Comparison of ENCODE assay signal across 26 cellular contexts in genomic region chr9:34485822-34486221, GRCh38. TPM values are rescaled to one million over a fixed set of nuclear protein-coding genes. Genes with fewer than 3 reads are reported as not detected.
"Had no signal": no experiment of that assay in that cellular context is flagged by ENCODE, and none has a peak within 500 bp of the region (broad histone marks: within the 10 kb centered on the region; RNA-seq: fewer than 3 reads in every experiment).

No MANE protein-coding gene starts in this region.

- H3K27ac ChIP-seq: colonic mucosa, dorsolateral prefrontal cortex, esophagus muscularis mucosa, gastrocnemius medialis, heart right ventricle, left ventricle myocardium inferior, lower lobe of right lung had no signal

- H3K4me3 ChIP-seq: colonic mucosa, dorsolateral prefrontal cortex, esophagus muscularis mucosa, gastrocnemius medialis, heart right ventricle, left ventricle myocardium inferior, lower lobe of right lung had no signal

- DNase-seq: colonic mucosa; dermis blood vessel endothelial cell; dorsolateral prefrontal cortex; effector CD4-positive, alpha-beta T cell; effector memory CD4-positive, alpha-beta T cell; foreskin fibroblast; foreskin melanocyte; gastrocnemius medialis; glutamatergic neuron; head of caudate nucleus; heart right ventricle; hippocampal formation; kidney; kidney glomerular epithelial cell; left colon; left ventricle myocardium inferior; lower lobe of right lung; mesenchymal stem cell; midbrain had no signal

- H3K9me3 ChIP-seq: colonic mucosa, esophagus muscularis mucosa, gastrocnemius medialis, heart right ventricle, left ventricle myocardium inferior, lower lobe of right lung had no signal

- H3K4me1 ChIP-seq: colonic mucosa, esophagus muscularis mucosa, heart right ventricle, left ventricle myocardium inferior, lower lobe of right lung had no signal

- ATAC-seq: gastrocnemius medialis, heart right ventricle, left colon, left lobe of liver, lower lobe of right lung had no signal

- H3K27me3 ChIP-seq: colonic mucosa, dorsolateral prefrontal cortex, gastrocnemius medialis, heart right ventricle had no signal

- H3K36me3 ChIP-seq: colonic mucosa, esophagus muscularis mucosa, gastrocnemius medialis, heart right ventricle, left ventricle myocardium inferior, lower lobe of right lung had no signal

RNA-seq across cellular contexts. Expression of gene DNAI1, which starts 27.2 kb away (rescaled TPM):
- total RNA-seq: colonic mucosa, dermis blood vessel endothelial cell, endothelial cell of umbilical vein, esophagus muscularis mucosa, glomerular endothelial cell, left colon, left lobe of liver, left ventricle myocardium inferior, lower leg skin, lung microvascular endothelial cell, mononuclear cell had no signal

RNA-seq across cellular contexts. Expression of gene ENHO, which starts 37.0 kb away (rescaled TPM):
- total RNA-seq: dermis blood vessel endothelial cell, endothelial cell of umbilical vein, glomerular endothelial cell, left ventricle myocardium inferior, lung microvascular endothelial cell had no signal
